13 cellular contexts compared by ENCODE assay signal in the genomic region with DNA sequence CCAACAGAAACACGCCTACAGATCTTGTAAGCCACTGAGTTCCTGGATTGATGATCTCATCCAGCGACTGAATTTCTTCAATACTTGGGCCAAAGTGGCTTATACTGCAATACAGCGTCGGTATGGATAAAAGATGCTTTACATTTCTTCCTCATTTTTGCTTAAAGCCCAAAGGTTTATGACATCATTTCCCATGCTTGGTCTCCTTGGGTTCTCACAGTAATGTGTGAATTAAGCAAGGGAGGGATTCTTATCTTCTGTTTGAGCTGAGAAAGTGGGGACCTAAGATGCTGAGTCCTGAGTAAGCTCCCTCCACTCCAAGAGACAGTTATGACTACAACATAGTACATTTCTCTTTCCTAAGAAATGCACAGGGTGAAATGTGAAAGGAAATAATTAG.
"Had no signal": no experiment of that assay in that cellular context is flagged by ENCODE, and none has a peak within 500 bp of the region (broad histone marks: within the 10 kb centered on the region; RNA-seq: fewer than 3 reads in every experiment).

No MANE protein-coding gene starts in this region.

- H3K4me3 ChIP-seq: lung, smooth muscle cell, thyroid gland had no signal

- DNase-seq: activated CD4-positive, alpha-beta T cell treated with anti-CD3 and anti-CD28 coated beads for 1 hour; activated CD8-positive, alpha-beta memory T cell treated with anti-CD3 and anti-CD28 coated beads, Interleukin-2, amount 50 U/mL, for 48 hours; activated CD8-positive, alpha-beta T cell treated with anti-CD3 and anti-CD28 coated beads, Interleukin-2, amount 10 ng/mL, durations not matched to agents 7 days and 5 days; activated naive CD4-positive, alpha-beta T cell treated with anti-CD3 and anti-CD28 coated beads, Interleukin-2, amount 50 U/mL, for 16 hours; amygdala; endodermal cell; erythroblast; foreskin keratinocyte; left colon; naive thymus-derived CD4-positive, alpha-beta T cell; thyroid gland had no signal
